Comparison of ENCODE assay signal across 17 cellular contexts in the genomic region with DNA sequence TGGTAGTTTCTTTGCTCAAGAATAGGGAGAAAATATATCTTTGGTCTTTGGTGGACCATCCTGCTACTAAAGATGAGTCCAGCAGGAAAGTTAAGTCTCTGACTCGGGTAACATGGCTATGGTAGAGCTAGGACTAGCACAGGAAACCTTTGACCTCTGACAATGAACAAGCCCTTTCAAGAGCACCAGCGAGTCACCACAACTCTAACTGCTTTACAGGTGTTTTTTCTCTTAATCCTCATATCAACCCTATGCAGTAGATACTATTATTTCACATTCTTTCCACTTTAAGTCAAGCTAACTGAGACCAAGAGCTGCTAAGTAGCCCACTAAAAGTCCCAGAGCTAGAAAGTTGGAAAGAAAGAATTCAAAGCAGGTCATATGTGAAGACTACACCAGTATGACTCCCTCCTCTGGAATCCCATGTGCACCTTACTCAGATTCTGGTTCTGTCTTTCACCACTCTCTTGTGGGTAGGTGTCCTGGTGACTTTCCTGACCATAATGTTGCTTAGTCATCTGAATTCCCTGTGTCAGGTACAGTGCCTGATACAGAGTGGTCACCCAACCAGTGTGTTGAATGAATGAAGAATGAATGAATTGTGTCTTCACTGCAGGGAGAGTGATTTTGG. TPM values are rescaled to one million over a fixed set of nuclear protein-coding genes. Genes with fewer than 3 reads are reported as not detected.
DNase-seq lines count a peak whose midpoint lies in the region; ATAC-seq and TF ChIP-seq lines count a peak whose summit lies in the region.
"Had no signal": no experiment of that assay in that cellular context is flagged by ENCODE, and none has a peak within 500 bp of the region (broad histone marks: within the 10 kb centered on the region; RNA-seq: fewer than 3 reads in every experiment).

No MANE protein-coding gene starts in this region.

- ATAC-seq in mucosa of descending colon (peak; percentile 41), Right ventricle myocardium superior (ENCODE audit: poor library complexity) (no peak)
- ATAC-seq: left lobe of liver had no signal

- no peaks in the 10 kb centered on the region for H3K9me2 ChIP-seq in OCI-LY7 (ENCODE audit: insufficient read depth, low read length)

- no peak overlapping the region for H2AFZ ChIP-seq in OCI-LY7 (ENCODE audit: low read length)

- H3K4me3 ChIP-seq in mucosa of descending colon (no peak overlapping the region), OCI-LY7 (ENCODE audit: low read depth, low read length, poor library complexity, severe bottlenecking) (no peak overlapping the region)
- H3K4me3 ChIP-seq: BLaER1, ovary, SJCRH30, tibial artery had no signal

- intact Hi-C loops in mucosa of descending colon (cut with DNase I, micrococcal nuclease) (no loop called here), OCI-LY7 (cut with micrococcal nuclease; ENCODE audit: unreplicated experiment) (no loop called here), Right ventricle myocardium superior (cut with DNase I) (no loop called here)

- no TSS peak for BruUV-seq in OCI-LY7 (replicated peaks; lab: Mats Ljungman, UMichigan)

- H3K79me2 ChIP-seq in OCI-LY7 (ENCODE audit: insufficient read depth, low read depth, low read length): no peaks in the 10 kb centered on the region

- H3K4me1 ChIP-seq in mucosa of descending colon (ENCODE audit: low read depth) (no peaks in the 10 kb centered on the region), OCI-LY7 (ENCODE audit: insufficient read depth, low read length, poor library complexity, severe bottlenecking) (no peaks in the 10 kb centered on the region)
- H3K4me1 ChIP-seq: BLaER1, SJCRH30, tibial artery had no signal

- CTCF ChIA-PET in OCI-LY7 (lab: Charles Lee; ENCODE audit: unreplicated experiment): no interaction called here

- no peaks in the 10 kb centered on the region for H3K36me3 ChIP-seq in mucosa of descending colon (ENCODE audit: low read depth)
- no peaks in the 10 kb centered on the region for H3K36me3 ChIP-seq in OCI-LY7 (ENCODE audit: insufficient read depth, low read length)
- H3K36me3 ChIP-seq: BLaER1, ovary, SJCRH30, tibial artery had no signal

- H3K9me3 ChIP-seq in mucosa of descending colon (peaks cover 5% of the 10 kb centered on the region), OCI-LY7 (ENCODE audit: low read length) (0 out of 2 replicates have a peak, but pooled peaks cover 3% of the 10 kb centered on the region)
- H3K9me3 ChIP-seq: ovary, tibial artery had no signal

- H4K20me1 ChIP-seq in OCI-LY7 (ENCODE audit: insufficient read depth, low read length): no peaks in the 10 kb centered on the region
- H4K20me1 ChIP-seq: BLaER1 had no signal

- no peak for TF ChIP-seq CTCF in mucosa of descending colon (IDR thresholded peaks at IDR 0.05)
- no peak for TF ChIP-seq CTCF in OCI-LY7 (conservative IDR thresholded peaks at IDR 0.05; ENCODE audit: low read length)

- DNase-seq in ELR (ENCODE audit: low read depth) (peak; percentile 89), LoVo (ENCODE audit: low spot score) (peak; percentile 65), astrocyte of the hippocampus (ENCODE audit: low read depth, low spot score) (peak; percentile 50), mucosa of descending colon (no peak), NCI-H82 (lab: John Stamatoyannopoulos, UW) (no peak), OCI-LY7 (ENCODE audit: low spot score) (no peak), Right ventricle myocardium superior (no peak)
- no peak for DNase-seq in stimulated activated CD4-positive, alpha-beta T cell treated with anti-CD3 and anti-CD28 coated beads, Interleukin-1b, Interleukin-23, amount 100 ng/mL, for 48 hours
- DNase-seq: activated CD4-positive, alpha-beta T cell treated with anti-CD3 and anti-CD28 coated beads, Interleukin-2, amount 10 ng/mL, durations not matched to agents 7 days and 5 days; activated T-cell treated with anti-CD3 and anti-CD28 coated beads for 4 hours; hippocampal formation; NCI-H1105; ovary; SJCRH30; tibial artery had no signal

- no peak overlapping the region for H3K27ac ChIP-seq in OCI-LY7 (ENCODE audit: low read depth, low read length, poor library complexity, severe bottlenecking)
- H3K27ac ChIP-seq: BLaER1, ovary, SJCRH30, tibial artery had no signal

- POLR2A ChIA-PET in OCI-LY7 (lab: Charles Lee): no interaction called here

- H3K4me2 ChIP-seq in OCI-LY7 (ENCODE audit: low read length): no peak overlapping the region
- H3K4me2 ChIP-seq: BLaER1 had no signal

RNA-seq across cellular contexts. Expression of a gene that starts 53.8 kb away (rescaled TPM):
- total RNA-seq in mucosa of descending colon (10 to 100 TPM; 29.3 to 51.2 (median 31.8) TPM), OCI-LY7 (2022) (not detected in 2 replicates), Right ventricle myocardium superior (30.4 TPM)
- not detected in 2 replicates for total RNA-seq in OCI-LY7 (2014; rRNA removed; shearing (Covaris generic))
- total RNA-seq: SJCRH30 had no signal

Comparison
In these comparisons a context has a peak if more than half of its experiments do, and no peak if none do; other contexts are left out.
1. DNase-seq: peak in ELR (single experiment), LoVo (single experiment) and astrocyte of the hippocampus (single experiment); none in mucosa of descending colon (0 of 3), NCI-H82 (single experiment), stimulated activated CD4-positive, alpha-beta T cell treated with anti-CD3 and anti-CD28 coated beads, Interleukin-1b, Interleukin-23, amount 100 ng/mL, for 48 hours (single experiment), OCI-LY7 (single experiment) and Right ventricle myocardium superior (single experiment).
2. RNA of a gene that starts 53.8 kb away (total RNA-seq): 29.3 to 51.2 TPM in mucosa of descending colon and 30.4 TPM in Right ventricle myocardium superior (single experiment); not detected in OCI-LY7; every median in the first group is over 10 times any median in the second.